15 cellular contexts compared by ENCODE assay signal in the genomic region with DNA sequence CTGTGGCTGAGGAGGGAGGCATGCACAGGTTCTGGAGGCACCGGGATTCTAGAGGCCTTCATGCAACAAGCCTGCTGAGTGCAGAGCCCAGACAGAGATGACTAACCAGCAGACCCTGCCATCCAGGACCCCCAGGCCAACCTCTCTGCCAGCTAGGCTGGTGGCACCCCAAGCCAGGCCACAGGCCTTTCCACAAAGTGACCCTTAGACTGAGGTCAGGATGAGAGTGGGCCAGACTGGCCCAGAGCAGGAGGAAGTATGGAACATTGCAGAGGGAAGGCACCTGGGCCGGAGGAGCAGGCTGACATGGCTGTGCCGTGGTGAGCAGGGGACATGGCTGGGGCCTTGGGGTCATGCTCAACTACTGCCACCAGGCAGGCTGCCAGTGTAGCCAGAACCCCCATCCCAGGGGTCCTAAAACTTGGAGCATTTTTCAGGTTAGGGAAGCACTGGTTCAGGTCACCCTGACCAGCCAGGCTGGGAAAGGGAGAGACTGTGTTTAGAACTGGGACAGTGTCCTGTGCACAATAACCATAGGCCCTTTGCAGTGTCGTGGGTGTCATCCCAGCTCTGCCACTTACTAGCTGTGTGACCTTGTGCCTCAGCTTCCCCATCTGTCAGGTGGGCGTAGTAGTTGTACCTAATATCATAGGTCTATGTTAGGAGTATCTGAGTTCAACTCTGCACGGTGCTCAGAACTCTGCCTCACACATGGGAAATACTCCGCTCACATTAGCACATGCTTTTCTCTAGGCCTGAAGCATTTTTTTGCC. TPM values are rescaled to one million over a fixed set of nuclear protein-coding genes. Genes with fewer than 3 reads are reported as not detected.
A peak's percentile ranks its signal among the peaks of the same experiment; 100 is the strongest.
DNase-seq lines count a peak whose midpoint lies in the region; ATAC-seq, FAIRE-seq and TF ChIP-seq lines count a peak whose summit lies in the region.
"Had no signal": no experiment of that assay in that cellular context is flagged by ENCODE, and none has a peak within 500 bp of the region (broad histone marks: within the 10 kb centered on the region; RNA-seq: fewer than 3 reads in every experiment).

No MANE protein-coding gene starts in this region.

- peaks cover 59% of the 10 kb centered on the region for H3K36me3 Mint-ChIP-seq in activated CD4-positive, alpha-beta T cell treated with anti-CD3 and anti-CD28 coated beads, Interleukin-2, amount 10 ng/mL, durations not matched to agents 24 days and 14 days (ENCODE audit: low read depth)
- peaks cover 34% of the 10 kb centered on the region for H3K36me3 Mint-ChIP-seq in activated naive CD8-positive, alpha-beta T cell treated with anti-CD3 and anti-CD28 coated beads for 36 hours
- peaks cover 23% of the 10 kb centered on the region for H3K36me3 Mint-ChIP-seq in nephron progenitor cell (ENCODE audit: low read depth)

- H3K9me3 Mint-ChIP-seq in activated CD4-positive, alpha-beta T cell treated with anti-CD3 and anti-CD28 coated beads, Interleukin-2, amount 10 ng/mL, durations not matched to agents 24 days and 14 days, result no peaks in the 10 kb centered on the region
- no peaks in the 10 kb centered on the region for H3K9me3 Mint-ChIP-seq in activated naive CD8-positive, alpha-beta T cell treated with anti-CD3 and anti-CD28 coated beads for 36 hours
- no peaks in the 10 kb centered on the region for H3K9me3 Mint-ChIP-seq in nephron progenitor cell
- H3K9me3 Mint-ChIP-seq: nephron had no signal

- no peak for TF ChIP-seq CTCF in nephron progenitor cell (IDR thresholded peaks at IDR 0.05)

- ATAC-seq in GM21390 (IDR thresholded peaks at IDR 0.05; ENCODE audit: unreplicated experiment) (peak; percentile 4), GM18873 (IDR thresholded peaks at IDR 0.05; ENCODE audit: low FRiP score, unreplicated experiment) (no peak)
- ATAC-seq: A549 had no signal

- peaks cover 8% of the 10 kb centered on the region for H3K27me3 Mint-ChIP-seq in activated CD4-positive, alpha-beta T cell treated with anti-CD3 and anti-CD28 coated beads, Interleukin-2, amount 10 ng/mL, durations not matched to agents 24 days and 14 days
- H3K27me3 Mint-ChIP-seq in activated naive CD8-positive, alpha-beta T cell treated with anti-CD3 and anti-CD28 coated beads for 36 hours, result no peaks in the 10 kb centered on the region
- H3K27me3 Mint-ChIP-seq in nephron progenitor cell (ENCODE audit: low read depth, poor library complexity), result no peaks in the 10 kb centered on the region

- peak overlapping the region; percentile 91 for H3K27ac Mint-ChIP-seq in activated CD4-positive, alpha-beta T cell treated with anti-CD3 and anti-CD28 coated beads, Interleukin-2, amount 10 ng/mL, durations not matched to agents 24 days and 14 days
- H3K27ac Mint-ChIP-seq in activated naive CD8-positive, alpha-beta T cell treated with anti-CD3 and anti-CD28 coated beads for 36 hours, result peak overlapping the region; percentile 89
- H3K27ac Mint-ChIP-seq in nephron progenitor cell, result peak overlapping the region; percentile 36
- H3K27ac Mint-ChIP-seq: nephron had no signal

- no peak for DNase-seq in activated CD4-positive, alpha-beta T cell treated with anti-CD3 and anti-CD28 coated beads, Interleukin-2, amount 10 ng/mL, durations not matched to agents 24 days and 14 days
- DNase-seq in activated CD4-positive, alpha-beta T cell treated with anti-CD3 and anti-CD28 coated beads for 48 hours, result no peak
- DNase-seq in activated naive CD8-positive, alpha-beta T cell treated with anti-CD3 and anti-CD28 coated beads for 36 hours, result peak; percentile 35
- DNase-seq in nephron progenitor cell (no peak), SIG-M5 treated with dmso at 0.1 percent for 504 hours (lab: John Stamatoyannopoulos, UW; ENCODE audit: unreplicated experiment) (no peak), H54 (ENCODE audit: insufficient read length, low spot score) (no peak)
- DNase-seq: erythroblast; NCI-H1048; NCI-H2171 treated with DMSO at 0.1 percent for 48 hours; NK-92 treated with Interleukin-12 subunit alpha and Interleukin-12 subunit beta, amount 100 ng/mL, for 24 hours had no signal

- H3K4me1 Mint-ChIP-seq in activated CD4-positive, alpha-beta T cell treated with anti-CD3 and anti-CD28 coated beads, Interleukin-2, amount 10 ng/mL, durations not matched to agents 24 days and 14 days, result peaks cover 88% of the 10 kb centered on the region
- peaks cover 94% of the 10 kb centered on the region for H3K4me1 Mint-ChIP-seq in activated naive CD8-positive, alpha-beta T cell treated with anti-CD3 and anti-CD28 coated beads for 36 hours
- H3K4me1 Mint-ChIP-seq in nephron progenitor cell, result peaks cover 24% of the 10 kb centered on the region

- no peak for TF ChIP-seq POLR2A in H54 (IDR thresholded peaks at IDR 0.05; ENCODE audit: low read depth, low read length)

- intact Hi-C loops in activated CD4-positive, alpha-beta T cell treated with anti-CD3 and anti-CD28 coated beads, Interleukin-2, amount 10 ng/mL, durations not matched to agents 24 days and 14 days (cut with micrococcal nuclease), result loop anchor here (1.0 to 2.0 kb wide), 2 partner anchors 13 to 19 kb away; no protein-coding TSS in a partner anchor

- no peak for FAIRE-seq in H54 (lab: Jason Lieb, UNC)
- FAIRE-seq: A549, HTR-8/SVneo had no signal

- peak overlapping the region; percentile 79 for H3K4me3 Mint-ChIP-seq in activated CD4-positive, alpha-beta T cell treated with anti-CD3 and anti-CD28 coated beads, Interleukin-2, amount 10 ng/mL, durations not matched to agents 24 days and 14 days
- peak overlapping the region; percentile 42 for H3K4me3 Mint-ChIP-seq in activated naive CD8-positive, alpha-beta T cell treated with anti-CD3 and anti-CD28 coated beads for 36 hours
- no peak overlapping the region for H3K4me3 Mint-ChIP-seq in nephron progenitor cell
- H3K4me3 Mint-ChIP-seq: nephron had no signal

RNA-seq across cellular contexts. Expression of gene TCF7, which starts 17.3 kb away (rescaled TPM):
- total RNA-seq in activated CD4-positive, alpha-beta T cell treated with anti-CD3 and anti-CD28 coated beads, Interleukin-2, amount 10 ng/mL, durations not matched to agents 24 days and 14 days, result 112 and 113 TPM in 2 replicates
- total RNA-seq in activated naive CD8-positive, alpha-beta T cell treated with anti-CD3 and anti-CD28 coated beads for 36 hours, result 10 to 100 TPM; 66.4 to 68.7 TPM

RNA-seq across cellular contexts. Expression of gene SKP1, which starts 45.0 kb away (rescaled TPM):
- 266 and 289 TPM in 2 replicates for total RNA-seq in activated CD4-positive, alpha-beta T cell treated with anti-CD3 and anti-CD28 coated beads, Interleukin-2, amount 10 ng/mL, durations not matched to agents 24 days and 14 days
- total RNA-seq in activated naive CD8-positive, alpha-beta T cell treated with anti-CD3 and anti-CD28 coated beads for 36 hours, result 100 to 1,000 TPM; 253 to 260 TPM

Comparison
In these comparisons a context has a peak if more than half of its experiments do, and no peak if none do; other contexts are left out.
1. H3K27ac Mint-ChIP-seq: peak in every context shown above with its lines; median percentile 91 in activated CD4-positive, alpha-beta T cell treated with anti-CD3 and anti-CD28 coated beads, Interleukin-2, amount 10 ng/mL, durations not matched to agents 24 days and 14 days; 89 in activated naive CD8-positive, alpha-beta T cell treated with anti-CD3 and anti-CD28 coated beads for 36 hours; 36 in nephron progenitor cell.